9 cellular contexts compared by ENCODE assay signal in the genomic region with DNA sequence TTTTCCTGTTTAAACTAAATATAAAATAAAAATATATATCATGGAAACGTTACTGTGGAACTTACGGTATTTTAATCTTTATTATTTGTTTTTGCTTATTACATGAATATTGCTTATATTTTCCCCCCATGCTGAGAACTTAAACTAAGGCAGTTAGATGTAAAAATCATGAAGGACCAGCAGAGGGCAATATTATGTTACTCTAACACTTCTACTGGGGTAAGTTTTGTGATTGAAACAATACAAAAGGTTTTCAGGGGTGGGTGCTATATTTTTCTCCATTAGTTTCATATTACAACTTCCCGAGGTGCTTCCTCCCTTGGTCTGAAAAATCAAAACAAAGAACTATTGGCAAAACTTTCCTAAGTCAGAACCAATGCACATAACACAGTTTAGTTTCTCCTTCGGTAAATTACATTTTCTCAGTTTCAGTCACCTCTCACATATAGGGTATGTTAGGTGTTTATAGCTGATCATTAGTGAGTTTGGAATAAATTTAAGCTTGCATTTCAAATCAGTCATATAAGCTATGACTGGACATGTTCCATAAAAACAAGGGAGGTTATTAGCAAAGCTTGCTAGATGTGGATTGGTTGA. TPM values are rescaled to one million over a fixed set of nuclear protein-coding genes. Genes with fewer than 3 reads are reported as not detected.
DNase-seq lines count a peak whose midpoint lies in the region; ATAC-seq lines count a peak whose summit lies in the region.
"Had no signal": no experiment of that assay in that cellular context is flagged by ENCODE, and none has a peak within 500 bp of the region (broad histone marks: within the 10 kb centered on the region; RNA-seq: fewer than 3 reads in every experiment).

No MANE protein-coding gene starts in this region.

- H2BK12ac ChIP-seq in mesenchymal stem cell (ENCODE audit: low read length in 2 of 2), result no peak overlapping the region

- DNase-seq in DMS79 treated with DMSO at 0.1 percent for 48 hours (lab: John Stamatoyannopoulos, UW) (peak; percentile 22), DMS79 (lab: John Stamatoyannopoulos, UW) (no peak), NCI-H510A treated with DMSO at 0.1 percent for 48 hours (lab: John Stamatoyannopoulos, UW) (peak; percentile 97), mesenchymal stem cell (peak; percentile 63)
- peak; percentile 9 for DNase-seq in central memory CD4-positive, alpha-beta T cell
- no peak for DNase-seq in effector CD8-positive, alpha-beta T cell (lab: John Stamatoyannopoulos, UW)

- WGBS in mesenchymal stem cell, result 0% methylated on average over 1 of the region's 4 CpGs

- no peak overlapping the region for H3K27ac ChIP-seq in mesenchymal stem cell (ENCODE audit: low read length, poor library complexity, severe bottlenecking)
- H3K27ac ChIP-seq: BLaER1 treated with 17β-estradiol and CSF1 and Interleukin-3, amounts not matched to agents 10 nM and 100 nM had no signal

- peaks cover 10% of the 10 kb centered on the region for H3K79me1 ChIP-seq in mesenchymal stem cell (replicated peaks; ENCODE audit: low read length, poor library complexity, severe bottlenecking)

- no peaks in the 10 kb centered on the region for H3K4me1 ChIP-seq in mesenchymal stem cell (ENCODE audit: control insufficient read depth, insufficient read depth, low read depth, low read length)

- no peak overlapping the region for H3K4ac ChIP-seq in mesenchymal stem cell (ENCODE audit: low read depth in 1 of 2, low read length in 2 of 2)

- ATAC-seq in HG02981 (IDR thresholded peaks at IDR 0.05; ENCODE audit: unreplicated experiment) (peak; percentile 48), HG03045 (IDR thresholded peaks at IDR 0.05; ENCODE audit: unreplicated experiment) (no peak)

- H2BK5ac ChIP-seq in mesenchymal stem cell (ENCODE audit: low read depth, low read length, poor library complexity, severe bottlenecking), result no peak overlapping the region

- H2BK15ac ChIP-seq in mesenchymal stem cell (ENCODE audit: low read depth, poor library complexity, severe bottlenecking), result no peak overlapping the region

- H2BK120ac ChIP-seq in mesenchymal stem cell (ENCODE audit: low read depth, low read length), result no peak overlapping the region

- no peak overlapping the region for H2AK5ac ChIP-seq in mesenchymal stem cell (ENCODE audit: low read length, severe bottlenecking)

- H3K27me3 ChIP-seq in mesenchymal stem cell (ENCODE audit: control insufficient read depth in 1 of 2, insufficient read depth in 1 of 2, low read length in 2 of 2), result no peaks in the 10 kb centered on the region
- H3K27me3 ChIP-seq: BLaER1 treated with 17β-estradiol and CSF1 and Interleukin-3, amounts not matched to agents 10 nM and 100 nM had no signal

- H3K4me2 ChIP-seq in mesenchymal stem cell (ENCODE audit: low read length, poor library complexity, severe bottlenecking), result no peak overlapping the region
- H3K4me2 ChIP-seq: BLaER1 treated with 17β-estradiol and CSF1 and Interleukin-3, amounts not matched to agents 10 nM and 100 nM had no signal

- no peak overlapping the region for H2AFZ ChIP-seq in mesenchymal stem cell (ENCODE audit: low read depth, low read length)

- no peak overlapping the region for H3K9ac ChIP-seq in mesenchymal stem cell (ENCODE audit: low read length)
- H3K9ac ChIP-seq: BLaER1 treated with 17β-estradiol and CSF1 and Interleukin-3, amounts not matched to agents 10 nM and 100 nM had no signal

- H3K9me3 ChIP-seq in mesenchymal stem cell (ENCODE audit: control insufficient read depth, low read length), result no peaks in the 10 kb centered on the region
- H3K9me3 ChIP-seq: BLaER1 treated with 17β-estradiol and CSF1 and Interleukin-3, amounts not matched to agents 10 nM and 100 nM had no signal

- H3K23ac ChIP-seq in mesenchymal stem cell (ENCODE audit: low read length in 2 of 2), result no peak overlapping the region

- no peak overlapping the region for H4K91ac ChIP-seq in mesenchymal stem cell (ENCODE audit: low read length)

- no peak overlapping the region for H3K18ac ChIP-seq in mesenchymal stem cell (ENCODE audit: low read depth in 1 of 2, low read length in 2 of 2)

- H3K36me3 ChIP-seq in mesenchymal stem cell (ENCODE audit: control insufficient read depth in 1 of 2, insufficient read depth in 2 of 2, low read depth in 1 of 2, low read length in 2 of 2), result peaks cover 5 to 6% of the 10 kb centered on the region in 2 experiments

- H4K8ac ChIP-seq in mesenchymal stem cell (ENCODE audit: low read length), result no peak overlapping the region

- H3K4me3 ChIP-seq in mesenchymal stem cell (ENCODE audit: insufficient read depth in 1 of 2, low read depth in 1 of 2, low read length in 2 of 2), result no peak overlapping the region
- H3K4me3 ChIP-seq: BLaER1 treated with 17β-estradiol and CSF1 and Interleukin-3, amounts not matched to agents 10 nM and 100 nM had no signal

- no peak overlapping the region for H3K14ac ChIP-seq in mesenchymal stem cell (ENCODE audit: low read length in 2 of 2)

RNA-seq across cellular contexts. Expression of a gene that starts 54.8 kb away (rescaled TPM):
- 3.3 TPM for polyA plus RNA-seq in mesenchymal stem cell (2013, experiment 1 of 2)
- polyA plus RNA-seq in mesenchymal stem cell (2013, experiment 2 of 2), result 3.2 TPM

Comparison
In these comparisons a context has a peak if more than half of its experiments do, and no peak if none do; other contexts are left out.
1. DNase-seq: peak in DMS79 treated with DMSO at 0.1 percent for 48 hours (single experiment), NCI-H510A treated with DMSO at 0.1 percent for 48 hours (single experiment), central memory CD4-positive, alpha-beta T cell (single experiment) and mesenchymal stem cell (single experiment); none in DMS79 (single experiment) and effector CD8-positive, alpha-beta T cell (single experiment).